In the genomic region with DNA sequence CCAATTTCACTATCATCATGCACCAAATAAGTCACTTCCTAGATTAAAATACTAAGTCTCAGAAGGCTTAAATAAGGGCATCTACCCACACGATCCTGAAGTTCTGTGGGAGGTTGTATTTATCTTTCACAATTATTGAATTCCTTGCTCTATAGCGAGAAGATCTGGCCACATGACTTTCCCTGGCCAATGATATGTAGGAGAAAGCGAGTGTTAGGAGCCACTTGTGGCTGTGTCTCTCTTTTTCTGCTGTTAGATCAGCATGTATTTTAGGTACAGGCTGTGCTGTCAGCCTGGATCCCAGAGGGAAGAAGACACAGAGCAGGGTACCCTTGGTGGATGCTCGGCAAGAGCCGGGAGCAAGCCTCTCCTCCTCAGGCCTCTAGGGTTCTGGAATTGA, we compare ENCODE assay signal across 34 cellular contexts.
"Had no signal": no experiment of that assay in that cellular context is flagged by ENCODE, and none has a peak within 500 bp of the region (broad histone marks: within the 10 kb centered on the region; RNA-seq: fewer than 3 reads in every experiment).

No MANE protein-coding gene starts in this region.

- H3K4me2 ChIP-seq: KMS-11 had no signal

- H3K27ac ChIP-seq: KMS-11 had no signal

- DNase-seq: Karpas-422, Kasumi-1, KG1, MG63, MM.1S, MV-4-11, NCI-H1048, NCI-H1092, NCI-H1092 treated with DMSO at 0.1 percent for 48 hours, NCI-H1105, NCI-H1105 treated with DMSO at 0.1 percent for 48 hours, NCI-H1417, NCI-H1417 treated with DMSO at 0.1 percent for 48 hours, NCI-H1436, NCI-H1436 treated with DMSO at 0.1 percent for 48 hours, NCI-H146, NCI-H1694, NCI-H1694 treated with DMSO at 0.1 percent for 48 hours, NCI-H187, NCI-H187 treated with DMSO at 0.1 percent for 48 hours, NCI-H1930, NCI-H2029, NCI-H2029 treated with DMSO at 0.1 percent for 48 hours, NCI-H2081 treated with DMSO at 0.1 percent for 48 hours, NCI-H2107, NCI-H2171, NCI-H2171 treated with DMSO at 0.1 percent for 48 hours, NCI-H2227 treated with DMSO at 0.1 percent for 48 hours, NCI-H226, NCI-H345, NCI-H446, NCI-H446 treated with DMSO at 0.1 percent for 48 hours, NCI-H510A had no signal

- H3K27me3 ChIP-seq: MG63 had no signal

- H3K9me3 ChIP-seq: MG63 had no signal

- H3K4me3 ChIP-seq: MG63 had no signal

- H3K36me3 ChIP-seq: MG63 had no signal

- H3K9ac ChIP-seq: KMS-11 had no signal
